1 cellular context compared by ENCODE assay signal in genomic region chr3:123085293-123085949, GRCh38.
TF ChIP-seq lines count a peak whose summit lies in the region.

No MANE protein-coding gene starts in this region.

TF ChIP-seq in HEK293, 187 proteins besides CTCF, POLR2A, EP300 and RAD21 (continued from another document):
- TF ChIP-seq PATZ1 (tag by site-specific recombination; IDR thresholded peaks at IDR 0.05) (no peak), ZNF792 (tag by site-specific recombination; IDR thresholded peaks at IDR 0.05) (no peak), ZNF843 (tag by site-specific recombination; IDR thresholded peaks at IDR 0.05) (no peak), WT1 (tag by site-specific recombination; IDR thresholded peaks at IDR 0.05) (no peak), ZBTB17 (tag by site-specific recombination; IDR thresholded peaks at IDR 0.05) (peak; percentile 13; the same call in 1 of the 2 replicates), ATF2 (tag by site-specific recombination; IDR thresholded peaks at IDR 0.05; ENCODE audit: low read depth) (no peak), ZBTB7A (tag by site-specific recombination; IDR thresholded peaks at IDR 0.05; ENCODE audit: low read depth) (no peak), ZNF660 (tag by site-specific recombination; IDR thresholded peaks at IDR 0.05) (no peak), TRIM28 (IDR thresholded peaks at IDR 0.05; ENCODE audit: borderline replicate concordance, low read length) (peak; percentile 62; the same call in 1 of the 2 replicates), BCL11A (tag by site-specific recombination; IDR thresholded peaks at IDR 0.05; ENCODE audit: low read depth) (no peak), HOXC10 (CRISPR knock-in tag; IDR thresholded peaks at IDR 0.05) (no peak), HOXA7 (CRISPR knock-in tag; IDR thresholded peaks at IDR 0.05; ENCODE audit: borderline replicate concordance) (no peak)
- TF ChIP-seq, protein P1, sequence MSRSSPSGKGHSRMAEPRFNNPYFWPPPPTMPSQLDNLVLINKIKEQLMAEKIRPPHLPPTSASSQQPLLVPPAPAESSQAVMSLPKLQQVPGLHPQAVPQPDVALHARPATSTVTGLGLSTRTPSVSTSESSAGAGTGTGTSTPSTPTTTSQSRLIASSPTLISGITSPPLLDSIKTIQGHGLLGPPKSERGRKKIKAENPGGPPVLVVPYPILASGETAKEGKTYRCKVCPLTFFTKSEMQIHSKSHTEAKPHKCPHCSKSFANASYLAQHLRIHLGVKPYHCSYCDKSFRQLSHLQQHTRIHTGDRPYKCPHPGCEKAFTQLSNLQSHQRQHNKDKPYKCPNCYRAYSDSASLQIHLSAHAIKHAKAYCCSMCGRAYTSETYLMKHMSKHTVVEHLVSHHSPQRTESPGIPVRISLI (tag by site-specific recombination; IDR thresholded peaks at IDR 0.05), result no peak
